Comparison of ENCODE assay signal across 10 cellular contexts in the genomic region with DNA sequence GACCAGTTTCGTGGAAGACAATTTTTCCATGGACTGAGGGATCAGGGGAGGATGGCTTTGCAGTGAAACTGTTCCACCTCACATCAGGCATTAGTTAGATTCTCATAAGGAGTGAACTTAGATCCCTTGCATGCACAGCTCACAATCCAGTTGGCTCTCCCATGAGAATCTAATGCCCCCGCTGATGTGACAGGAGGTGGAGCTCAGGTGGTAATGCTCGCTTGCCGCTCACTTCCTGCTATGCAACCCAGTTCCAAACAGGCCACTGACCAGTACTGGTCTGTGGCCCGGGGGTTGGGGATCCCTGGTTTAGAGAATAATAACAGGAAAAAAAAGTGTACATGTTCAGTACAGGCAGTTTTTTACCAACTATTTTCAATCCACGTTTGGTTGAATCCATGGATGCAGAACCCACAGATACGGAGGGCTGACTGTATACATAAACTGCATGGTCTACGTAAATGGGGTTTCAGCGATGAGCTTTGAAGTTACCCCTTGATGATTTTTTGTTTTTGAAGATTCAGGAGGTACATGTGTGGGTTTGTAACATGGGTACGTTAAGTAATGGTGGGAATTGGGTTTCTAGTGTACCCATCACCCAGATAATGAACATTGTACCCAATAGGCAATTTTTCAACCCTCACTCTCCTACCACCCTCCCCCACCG. TPM values are rescaled to one million over a fixed set of nuclear protein-coding genes. Genes with fewer than 3 reads are reported as not detected.
DNase-seq lines count a peak whose midpoint lies in the region; ATAC-seq and TF ChIP-seq lines count a peak whose summit lies in the region.
"Had no signal": no experiment of that assay in that cellular context is flagged by ENCODE, and none has a peak within 500 bp of the region (broad histone marks: within the 10 kb centered on the region; RNA-seq: fewer than 3 reads in every experiment).

No MANE protein-coding gene starts in this region.

- peaks cover 21% of the 10 kb centered on the region for H3K36me3 Mint-ChIP-seq in activated T-cell treated with anti-CD3 and anti-CD28 coated beads, Interleukin-2, amount 50 U/mL, for 4 hours (ENCODE audit: insufficient read depth)
- peaks cover 5% of the 10 kb centered on the region; the same call in 1 of the 2 replicates for H3K36me3 Mint-ChIP-seq in WTC11

- H3K4me1 ChIP-seq in left lung: peaks cover 49 to 85% of the 10 kb centered on the region in 2 donors
- H3K4me1 ChIP-seq in suprapubic skin: peaks cover 55% of the 10 kb centered on the region

- ATAC-seq in activated T-cell treated with anti-CD3 and anti-CD28 coated beads, Interleukin-2, amount 50 U/mL, for 4 hours: no peak
- ATAC-seq in WTC11 (no peak), left lung (peak; percentile 7), esophagus mucosa (no peak), HG03045 (IDR thresholded peaks at IDR 0.05; ENCODE audit: unreplicated experiment) (no peak)

- peak overlapping the region; percentile 74 to 91 for H3K27ac ChIP-seq in left lung
- peak overlapping the region; percentile 2 for H3K27ac ChIP-seq in suprapubic skin

- H3K27ac Mint-ChIP-seq in WTC11: peak overlapping the region; percentile 45

- intact Hi-C loops in left lung (cut with DNase I): no loop called here

- TF ChIP-seq EP300 in suprapubic skin (IDR thresholded peaks at IDR 0.05): no peak

- no peaks in the 10 kb centered on the region for H3K27me3 Mint-ChIP-seq in activated T-cell treated with anti-CD3 and anti-CD28 coated beads, Interleukin-2, amount 50 U/mL, for 4 hours (ENCODE audit: low read depth)
- no peaks in the 10 kb centered on the region for H3K27me3 Mint-ChIP-seq in WTC11 (ENCODE audit: low read depth)

- 77% methylated on average over 11 of the region's 11 CpGs for WGBS in suprapubic skin

- no peak overlapping the region for H3K4me3 ChIP-seq in left lung
- H3K4me3 ChIP-seq in suprapubic skin: no peak overlapping the region

- CTCF ChIA-PET in WTC11 (lab: Charles Lee): interaction anchor here (1.3 to 1.5 kb wide), 2 partner anchors 65 to 70 kb away, joined by 3 to 4 read pairs; no protein-coding TSS in a partner anchor

- DNase-seq in activated T-cell treated with anti-CD3 and anti-CD28 coated beads, Interleukin-2, amount 50 U/mL, for 4 hours: no peak
- no peak for DNase-seq in activated T-cell treated with anti-CD3 and anti-CD28 coated beads, Interleukin-2, amount 50 U/mL, for 1 hour
- DNase-seq in WTC11 (ENCODE audit: low spot score) (no peak), left lung (no peak), suprapubic skin (ENCODE audit: low spot score in 2 of 2) (no peak), NCI-H1930 (lab: John Stamatoyannopoulos, UW) (no peak)
- DNase-seq: hippocampal formation, NCI-H1048 had no signal

- TF ChIP-seq POLR2A in suprapubic skin (IDR thresholded peaks at IDR 0.05): no peak

- TF ChIP-seq CTCF in WTC11 (IDR thresholded peaks at IDR 0.05): no peak
- no peak for TF ChIP-seq CTCF in left lung (IDR thresholded peaks at IDR 0.05)
- TF ChIP-seq CTCF in suprapubic skin (IDR thresholded peaks at IDR 0.05): no peak

- POLR2A ChIA-PET in WTC11 (lab: Charles Lee): interaction anchor here (0.6 to 1.2 kb wide), 3 partner anchors 9 to 1518 kb away, joined by 3 to 4 read pairs (median 4); no protein-coding TSS in a partner anchor

- H3K27me3 ChIP-seq in left lung: no peaks in the 10 kb centered on the region
- no peaks in the 10 kb centered on the region for H3K27me3 ChIP-seq in suprapubic skin

- H3K36me3 ChIP-seq in left lung (peaks cover 0 to 22% of the 10 kb centered on the region in 2 donors), suprapubic skin (peaks cover 14% of the 10 kb centered on the region)

- peaks cover 78% of the 10 kb centered on the region for H3K4me1 Mint-ChIP-seq in activated T-cell treated with anti-CD3 and anti-CD28 coated beads, Interleukin-2, amount 50 U/mL, for 4 hours (ENCODE audit: low read depth)
- peaks cover 37% of the 10 kb centered on the region for H3K4me1 Mint-ChIP-seq in WTC11

- H3K9me3 ChIP-seq in left lung (no peaks in the 10 kb centered on the region), suprapubic skin (no peaks in the 10 kb centered on the region)

- no peaks in the 10 kb centered on the region for H3K9me3 Mint-ChIP-seq in activated T-cell treated with anti-CD3 and anti-CD28 coated beads, Interleukin-2, amount 50 U/mL, for 4 hours
- H3K9me3 Mint-ChIP-seq in WTC11: no peaks in the 10 kb centered on the region

- H3K4me3 Mint-ChIP-seq in activated T-cell treated with anti-CD3 and anti-CD28 coated beads, Interleukin-2, amount 50 U/mL, for 4 hours: peak overlapping the region; percentile 27
- peak overlapping the region; percentile 32 for H3K4me3 Mint-ChIP-seq in WTC11

TF ChIP-seq in WTC11, 78 proteins besides CTCF, POLR2A, EP300 and RAD21 (continues in another document):
- TF ChIP-seq TCF7 (CRISPR knock-in tag; IDR thresholded peaks at IDR 0.05; ENCODE audit: low read depth) (no peak), ZNF396 (CRISPR knock-in tag; IDR thresholded peaks at IDR 0.05; ENCODE audit: borderline replicate concordance) (no peak), ZNF219 (CRISPR knock-in tag; IDR thresholded peaks at IDR 0.05; ENCODE audit: borderline replicate concordance) (no peak), SMAD3 (CRISPR knock-in tag; IDR thresholded peaks at IDR 0.05; ENCODE audit: borderline replicate concordance) (no peak), STAT6 (CRISPR knock-in tag; conservative IDR thresholded peaks at IDR 0.05; ENCODE audit: low read depth) (no peak), JAZF1 (CRISPR knock-in tag; IDR thresholded peaks at IDR 0.05) (no peak), ZNF423 (CRISPR knock-in tag; IDR thresholded peaks at IDR 0.05) (no peak), ZBTB43 (CRISPR knock-in tag; IDR thresholded peaks at IDR 0.05) (no peak), EMX1 (CRISPR knock-in tag; IDR thresholded peaks at IDR 0.05) (no peak), FOXP1 (CRISPR knock-in tag; IDR thresholded peaks at IDR 0.05; ENCODE audit: borderline replicate concordance) (no peak)
- TF ChIP-seq, protein P1, sequence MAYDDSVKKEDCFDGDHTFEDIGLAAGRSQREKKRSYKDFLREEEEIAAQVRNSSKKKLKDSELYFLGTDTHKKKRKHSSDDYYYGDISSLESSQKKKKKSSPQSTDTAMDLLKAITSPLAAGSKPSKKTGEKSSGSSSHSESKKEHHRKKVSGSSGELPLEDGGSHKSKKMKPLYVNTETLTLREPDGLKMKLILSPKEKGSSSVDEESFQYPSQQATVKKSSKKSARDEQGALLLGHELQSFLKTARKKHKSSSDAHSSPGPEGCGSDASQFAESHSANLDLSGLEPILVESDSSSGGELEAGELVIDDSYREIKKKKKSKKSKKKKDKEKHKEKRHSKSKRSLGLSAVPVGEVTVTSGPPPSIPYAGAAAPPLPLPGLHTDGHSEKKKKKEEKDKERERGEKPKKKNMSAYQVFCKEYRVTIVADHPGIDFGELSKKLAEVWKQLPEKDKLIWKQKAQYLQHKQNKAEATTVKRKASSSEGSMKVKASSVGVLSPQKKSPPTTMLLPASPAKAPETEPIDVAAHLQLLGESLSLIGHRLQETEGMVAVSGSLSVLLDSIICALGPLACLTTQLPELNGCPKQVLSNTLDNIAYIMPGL (CRISPR knock-in tag; IDR thresholded peaks at IDR 0.05): no peak

RNA-seq across cellular contexts. Expression of gene OGDH, which starts 24.5 kb away (rescaled TPM):
- total RNA-seq in activated T-cell treated with anti-CD3 and anti-CD28 coated beads, Interleukin-2, amount 50 U/mL, for 4 hours: 100 to 1,000 TPM in 1 of 3 donors, 10 to 100 TPM in 2; 83.0 to 105 (median 97.2) TPM
- total RNA-seq in WTC11 (2021) (79.6 to 90.5 TPM (median 89.7 TPM) in 3 replicates), left lung (100 to 1,000 TPM; 159 to 184 TPM), suprapubic skin (100 to 1,000 TPM in 3 of 4 donors, 10 to 100 TPM in 1; 98.6 to 146 (median 127) TPM), esophagus mucosa (99.2 TPM)

RNA-seq across cellular contexts. Expression of gene TMED4, which starts 48.9 kb away (rescaled TPM):
- 10 to 100 TPM; 71.3 to 79.4 (median 71.4) TPM for total RNA-seq in activated T-cell treated with anti-CD3 and anti-CD28 coated beads, Interleukin-2, amount 50 U/mL, for 4 hours
- total RNA-seq in WTC11 (2021) (58.6 to 61.9 TPM (median 60.9 TPM) in 3 replicates), left lung (10 to 100 TPM; 69.6 to 84.7 TPM), suprapubic skin (100 to 1,000 TPM in 1 of 4 donors, 10 to 100 TPM in 3; 76.8 to 101 (median 93.2) TPM), esophagus mucosa (33.9 TPM)

RNA-seq across cellular contexts. Expression of gene DDX56, which starts 57.2 kb away (rescaled TPM):
- 100 to 1,000 TPM; 224 to 239 (median 224) TPM for total RNA-seq in activated T-cell treated with anti-CD3 and anti-CD28 coated beads, Interleukin-2, amount 50 U/mL, for 4 hours
- total RNA-seq in WTC11 (2021) (69.4 to 83.1 TPM (median 74.5 TPM) in 3 replicates), left lung (10 to 100 TPM; 43.1 to 58.0 TPM), suprapubic skin (100 to 1,000 TPM in 1 of 4 donors, 10 to 100 TPM in 3; 58.3 to 109 (median 69.5) TPM), esophagus mucosa (51.8 TPM)
